In the genomic region with DNA sequence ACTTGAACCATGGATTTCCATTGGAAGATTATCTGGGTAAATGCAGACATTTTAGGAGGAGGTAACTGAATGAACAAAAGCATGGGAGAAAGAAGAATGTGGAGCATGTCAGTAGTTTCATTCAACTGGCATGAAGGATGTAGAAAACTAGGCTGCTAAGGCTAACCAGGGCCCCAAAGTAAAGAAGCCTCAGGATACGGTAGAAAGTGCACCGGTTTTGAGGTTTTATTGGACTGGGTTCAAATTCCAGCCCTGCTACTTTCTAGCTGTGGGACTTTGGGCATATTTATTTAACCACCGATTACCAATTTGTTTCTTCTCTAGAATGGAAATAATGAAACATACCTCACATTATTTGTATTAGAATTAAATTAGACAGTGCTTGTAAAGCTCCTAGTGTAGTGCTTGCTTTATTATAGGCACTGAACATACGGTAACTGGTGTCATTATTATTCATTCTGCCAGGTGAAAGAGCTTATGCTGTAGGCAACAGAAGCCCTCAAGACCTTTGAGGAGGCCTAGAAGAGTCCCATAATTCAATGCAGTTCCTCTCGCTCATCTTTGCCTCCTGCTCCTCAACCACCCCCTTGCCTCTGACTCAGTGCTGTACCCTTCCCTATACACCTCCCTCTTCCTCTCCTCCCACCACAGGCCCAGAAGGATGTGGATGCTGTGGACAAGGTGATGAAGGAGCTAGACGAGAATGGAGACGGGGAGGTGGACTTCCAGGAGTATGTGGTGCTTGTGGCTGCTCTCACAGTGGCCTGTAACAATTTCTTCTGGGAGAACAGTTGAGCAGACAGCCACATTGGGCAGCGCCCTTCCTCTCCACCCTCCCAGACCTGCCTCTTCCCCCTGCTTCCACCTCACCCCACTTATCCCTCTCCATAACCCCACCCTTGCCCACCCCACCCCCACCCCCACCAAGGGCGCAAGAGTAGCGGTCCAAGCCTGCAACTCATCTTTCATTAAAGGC, we compare ENCODE assay signal across 1 cellular context.
A peak's percentile ranks its signal among the peaks of the same experiment; 100 is the strongest.
TF ChIP-seq lines count a peak whose summit lies in the region.

No MANE protein-coding gene starts in this region.

TF ChIP-seq in K562, 482 proteins besides CTCF, POLR2A, EP300 and RAD21:
- TF ChIP-seq, protein P1, sequence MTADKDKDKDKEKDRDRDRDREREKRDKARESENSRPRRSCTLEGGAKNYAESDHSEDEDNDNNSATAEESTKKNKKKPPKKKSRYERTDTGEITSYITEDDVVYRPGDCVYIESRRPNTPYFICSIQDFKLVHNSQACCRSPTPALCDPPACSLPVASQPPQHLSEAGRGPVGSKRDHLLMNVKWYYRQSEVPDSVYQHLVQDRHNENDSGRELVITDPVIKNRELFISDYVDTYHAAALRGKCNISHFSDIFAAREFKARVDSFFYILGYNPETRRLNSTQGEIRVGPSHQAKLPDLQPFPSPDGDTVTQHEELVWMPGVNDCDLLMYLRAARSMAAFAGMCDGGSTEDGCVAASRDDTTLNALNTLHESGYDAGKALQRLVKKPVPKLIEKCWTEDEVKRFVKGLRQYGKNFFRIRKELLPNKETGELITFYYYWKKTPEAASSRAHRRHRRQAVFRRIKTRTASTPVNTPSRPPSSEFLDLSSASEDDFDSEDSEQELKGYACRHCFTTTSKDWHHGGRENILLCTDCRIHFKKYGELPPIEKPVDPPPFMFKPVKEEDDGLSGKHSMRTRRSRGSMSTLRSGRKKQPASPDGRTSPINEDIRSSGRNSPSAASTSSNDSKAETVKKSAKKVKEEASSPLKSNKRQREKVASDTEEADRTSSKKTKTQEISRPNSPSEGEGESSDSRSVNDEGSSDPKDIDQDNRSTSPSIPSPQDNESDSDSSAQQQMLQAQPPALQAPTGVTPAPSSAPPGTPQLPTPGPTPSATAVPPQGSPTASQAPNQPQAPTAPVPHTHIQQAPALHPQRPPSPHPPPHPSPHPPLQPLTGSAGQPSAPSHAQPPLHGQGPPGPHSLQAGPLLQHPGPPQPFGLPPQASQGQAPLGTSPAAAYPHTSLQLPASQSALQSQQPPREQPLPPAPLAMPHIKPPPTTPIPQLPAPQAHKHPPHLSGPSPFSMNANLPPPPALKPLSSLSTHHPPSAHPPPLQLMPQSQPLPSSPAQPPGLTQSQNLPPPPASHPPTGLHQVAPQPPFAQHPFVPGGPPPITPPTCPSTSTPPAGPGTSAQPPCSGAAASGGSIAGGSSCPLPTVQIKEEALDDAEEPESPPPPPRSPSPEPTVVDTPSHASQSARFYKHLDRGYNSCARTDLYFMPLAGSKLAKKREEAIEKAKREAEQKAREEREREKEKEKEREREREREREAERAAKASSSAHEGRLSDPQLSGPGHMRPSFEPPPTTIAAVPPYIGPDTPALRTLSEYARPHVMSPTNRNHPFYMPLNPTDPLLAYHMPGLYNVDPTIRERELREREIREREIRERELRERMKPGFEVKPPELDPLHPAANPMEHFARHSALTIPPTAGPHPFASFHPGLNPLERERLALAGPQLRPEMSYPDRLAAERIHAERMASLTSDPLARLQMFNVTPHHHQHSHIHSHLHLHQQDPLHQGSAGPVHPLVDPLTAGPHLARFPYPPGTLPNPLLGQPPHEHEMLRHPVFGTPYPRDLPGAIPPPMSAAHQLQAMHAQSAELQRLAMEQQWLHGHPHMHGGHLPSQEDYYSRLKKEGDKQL (CRISPR knock-in tag; IDR thresholded peaks at IDR 0.05; ENCODE audit: borderline replicate concordance) = no peak
- TF ChIP-seq CAMTA2 (CRISPR knock-in tag; conservative IDR thresholded peaks at IDR 0.05) (no peak), SRSF3 (IDR thresholded peaks at IDR 0.05; ENCODE audit: insufficient read depth, low read length) (no peak), EGR1 (conservative IDR thresholded peaks at IDR 0.05) (0 out of 2 replicates have a peak, but pooled peaks have one; percentile 7), SNRNP70 (optimal IDR thresholded peaks at IDR 0.05; ENCODE audit: low read depth, low read length) (no peak), RBM15 (IDR thresholded peaks at IDR 0.05; ENCODE audit: insufficient read depth, low read length) (no peak), NFYB (IDR thresholded peaks at IDR 0.05; ENCODE audit: extremely low read depth, insufficient read length) (no peak)
- TF ChIP-seq, protein P2, sequence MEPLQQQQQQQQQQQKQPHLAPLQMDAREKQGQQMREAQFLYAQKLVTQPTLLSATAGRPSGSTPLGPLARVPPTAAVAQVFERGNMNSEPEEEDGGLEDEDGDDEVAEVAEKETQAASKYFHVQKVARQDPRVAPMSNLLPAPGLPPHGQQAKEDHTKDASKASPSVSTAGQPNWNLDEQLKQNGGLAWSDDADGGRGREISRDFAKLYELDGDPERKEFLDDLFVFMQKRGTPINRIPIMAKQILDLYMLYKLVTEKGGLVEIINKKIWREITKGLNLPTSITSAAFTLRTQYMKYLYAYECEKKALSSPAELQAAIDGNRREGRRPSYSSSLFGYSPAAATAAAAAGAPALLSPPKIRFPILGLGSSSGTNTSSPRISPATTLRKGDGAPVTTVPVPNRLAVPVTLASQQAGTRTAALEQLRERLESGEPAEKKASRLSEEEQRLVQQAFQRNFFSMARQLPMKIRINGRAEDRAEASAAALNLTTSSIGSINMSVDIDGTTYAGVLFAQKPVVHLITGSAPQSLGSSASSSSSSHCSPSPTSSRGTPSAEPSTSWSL (CRISPR knock-in tag; IDR thresholded peaks at IDR 0.05; ENCODE audit: borderline replicate concordance) = no peak
